ENCODE assay signal across 8 cellular contexts in genomic region chr1:150971583-150972416, GRCh38.
A peak's percentile ranks its signal among the peaks of the same experiment; 100 is the strongest.
DNase-seq lines count a peak whose midpoint lies in the region; ATAC-seq and FAIRE-seq lines count a peak whose summit lies in the region.

No MANE protein-coding gene starts in this region.

- no peak overlapping the region for H3K27ac ChIP-seq in iPS-18a (ENCODE audit: low read length)

- FAIRE-seq in RCC 7860 (lab: Jason Lieb, UNC) = no peak

- H3K36me3 Mint-ChIP-seq in stimulated activated naive B cell treated with anti-CD40 and anti-IgM and Interleukin-4, amounts not matched to agents 10 μg/mL and 1 μg/mL and 100 μg/mL, for 72 hours = peaks cover 19 to 35% of the 10 kb centered on the region in 2 donors

- DNase-seq in SIG-M5 treated with dmso at 0.1 percent for 504 hours (lab: John Stamatoyannopoulos, UW; ENCODE audit: unreplicated experiment) = peak; percentile 39
- DNase-seq in SIG-M5 (lab: John Stamatoyannopoulos, UW) = no peak
- peak; percentile 22 for DNase-seq in activated naive CD4-positive, alpha-beta T cell treated with anti-CD3 and anti-CD28 coated beads, Interleukin-2, amount 50 U/mL, for 16 hours
- no peak for DNase-seq in stimulated activated naive B cell treated with anti-CD40 and anti-IgM and Interleukin-4, amounts not matched to agents 10 μg/mL and 1 μg/mL and 100 μg/mL, for 72 hours
- no peak for DNase-seq in NK-92 treated with Interleukin-12 subunit alpha and Interleukin-12 subunit beta, amount 100 ng/mL, for 24 hours (lab: John Stamatoyannopoulos, UW)
- no peak for DNase-seq in RCC 7860 (ENCODE audit: low spot score)

- H3K27me3 ChIP-seq in iPS-18a (ENCODE audit: control insufficient read depth, insufficient read depth, low read length) = no peaks in the 10 kb centered on the region

- peaks cover 36 to 65% of the 10 kb centered on the region in 2 donors for H3K4me1 Mint-ChIP-seq in stimulated activated naive B cell treated with anti-CD40 and anti-IgM and Interleukin-4, amounts not matched to agents 10 μg/mL and 1 μg/mL and 100 μg/mL, for 72 hours

- no peak for ATAC-seq in stimulated activated naive B cell treated with anti-CD40 and anti-IgM and Interleukin-4, amounts not matched to agents 10 μg/mL and 1 μg/mL and 100 μg/mL, for 72 hours (replicated peaks)
- no peak for ATAC-seq in GM18858 (IDR thresholded peaks at IDR 0.05; ENCODE audit: unreplicated experiment)

- H3K4me3 ChIP-seq in iPS-18a (ENCODE audit: low read length) = peak overlapping the region; percentile 91

- peak overlapping the region; percentile 14 to 92 for H3K4me3 Mint-ChIP-seq in stimulated activated naive B cell treated with anti-CD40 and anti-IgM and Interleukin-4, amounts not matched to agents 10 μg/mL and 1 μg/mL and 100 μg/mL, for 72 hours

- peaks cover 39% of the 10 kb centered on the region for H3K4me1 ChIP-seq in iPS-18a (ENCODE audit: control insufficient read depth, low read depth, low read length)

- peak overlapping the region; percentile 88 for H3K27ac Mint-ChIP-seq in stimulated activated naive B cell treated with anti-CD40 and anti-IgM and Interleukin-4, amounts not matched to agents 10 μg/mL and 1 μg/mL and 100 μg/mL, for 72 hours

- H3K9me3 ChIP-seq in iPS-18a (ENCODE audit: control insufficient read depth, low read depth, low read length) = no peaks in the 10 kb centered on the region

- H3K9ac ChIP-seq in iPS-18a (ENCODE audit: low read length) = peak overlapping the region; percentile 5

- H3K9me3 Mint-ChIP-seq in stimulated activated naive B cell treated with anti-CD40 and anti-IgM and Interleukin-4, amounts not matched to agents 10 μg/mL and 1 μg/mL and 100 μg/mL, for 72 hours = no peaks in the 10 kb centered on the region

- peaks cover 23% of the 10 kb centered on the region for H3K36me3 ChIP-seq in iPS-18a (ENCODE audit: control insufficient read depth, low read depth, low read length)

- no peaks in the 10 kb centered on the region for H3K27me3 Mint-ChIP-seq in stimulated activated naive B cell treated with anti-CD40 and anti-IgM and Interleukin-4, amounts not matched to agents 10 μg/mL and 1 μg/mL and 100 μg/mL, for 72 hours

Comparison
In these comparisons a context has a peak if more than half of its experiments do, and no peak if none do; other contexts are left out.
1. DNase-seq: peak in SIG-M5 treated with dmso at 0.1 percent for 504 hours (single experiment) and activated naive CD4-positive, alpha-beta T cell treated with anti-CD3 and anti-CD28 coated beads, Interleukin-2, amount 50 U/mL, for 16 hours (single experiment); none in SIG-M5 (single experiment), stimulated activated naive B cell treated with anti-CD40 and anti-IgM and Interleukin-4, amounts not matched to agents 10 μg/mL and 1 μg/mL and 100 μg/mL, for 72 hours (single experiment), NK-92 treated with Interleukin-12 subunit alpha and Interleukin-12 subunit beta, amount 100 ng/mL, for 24 hours (single experiment) and RCC 7860 (single experiment).